18 cellular contexts compared by ENCODE assay signal in the genomic region with DNA sequence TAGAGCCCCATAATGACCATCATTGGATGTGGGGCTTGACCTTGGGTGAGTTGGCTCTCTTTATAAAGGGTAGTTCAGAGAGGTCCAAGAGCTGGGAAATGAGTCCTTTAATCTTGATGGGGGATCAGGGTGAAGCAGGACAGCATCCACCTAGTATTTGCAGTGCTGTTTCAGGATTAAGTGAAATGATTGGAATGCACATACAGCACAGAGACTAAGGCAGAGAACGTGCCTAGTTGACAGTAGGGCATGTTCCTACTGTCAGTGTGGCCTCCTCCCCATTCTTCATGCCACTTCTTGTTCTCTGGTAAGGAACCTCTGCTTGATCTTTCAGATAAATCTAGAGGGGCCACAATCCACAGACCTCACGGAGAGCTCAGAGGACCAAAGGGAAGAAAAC.
"Had no signal": no experiment of that assay in that cellular context is flagged by ENCODE, and none has a peak within 500 bp of the region (broad histone marks: within the 10 kb centered on the region; RNA-seq: fewer than 3 reads in every experiment).

No MANE protein-coding gene starts in this region.

- H3K27ac Mint-ChIP-seq: activated naive CD4-positive, alpha-beta T cell treated with anti-CD3 and anti-CD28 coated beads, Interleukin-2, amount 50 U/mL, for 72 hours; activated T-helper 1 cell treated with anti-CD3 and anti-CD28 coated beads, Interleukin-12 subunit alpha, Interleukin-12 subunit beta, Interleukin-2, Interleukin-4 antibody, amounts not matched to agents 30 ng/mL and 10 ng/mL and 1 ng/mL, durations not matched to agents 14 hours and 24 hours and 36 hours; memory B cell; progenitor cell of endocrine pancreas; T-helper 1 cell treated with Interleukin-12 subunit alpha and Interleukin-12 subunit beta and Interleukin-4 antibody, amounts not matched to agents 30 μg/mL and 1 μg/mL, for 36 hours had no signal

- H3K27me3 ChIP-seq: suprapubic skin, transverse colon had no signal

- H3K36me3 Mint-ChIP-seq: activated naive CD4-positive, alpha-beta T cell treated with anti-CD3 and anti-CD28 coated beads, Interleukin-2, amount 50 U/mL, for 72 hours; memory B cell had no signal

- H3K36me3 ChIP-seq: suprapubic skin, transverse colon had no signal

- H3K4me3 Mint-ChIP-seq: activated T-helper 1 cell treated with anti-CD3 and anti-CD28 coated beads, Interleukin-12 subunit alpha, Interleukin-12 subunit beta, Interleukin-2, Interleukin-4 antibody, amounts not matched to agents 30 ng/mL and 10 ng/mL and 1 ng/mL, durations not matched to agents 14 hours and 24 hours and 36 hours; effector memory CD8-positive, alpha-beta T cell; memory B cell; neural crest cell; stimulated activated naive CD8-positive, alpha-beta T cell treated with anti-CD3 and anti-CD28 coated beads, Interleukin-15, amount 100 ng/mL, for 72 hours; T-helper 1 cell treated with Interleukin-12 subunit alpha and Interleukin-12 subunit beta and Interleukin-4 antibody, amounts not matched to agents 30 μg/mL and 1 μg/mL, for 36 hours had no signal

- H3K27me3 Mint-ChIP-seq: stimulated activated naive CD8-positive, alpha-beta T cell treated with anti-CD3 and anti-CD28 coated beads, Interleukin-15, amount 100 ng/mL, for 72 hours had no signal

- H3K4me3 ChIP-seq: suprapubic skin, transverse colon had no signal

- H3K9me3 Mint-ChIP-seq: activated naive CD4-positive, alpha-beta T cell treated with anti-CD3 and anti-CD28 coated beads, Interleukin-2, amount 50 U/mL, for 72 hours; activated T-helper 1 cell treated with anti-CD3 and anti-CD28 coated beads, Interleukin-12 subunit alpha, Interleukin-12 subunit beta, Interleukin-2, Interleukin-4 antibody, amounts not matched to agents 30 ng/mL and 10 ng/mL and 1 ng/mL, durations not matched to agents 14 hours and 24 hours and 36 hours; effector memory CD8-positive, alpha-beta T cell; memory B cell; stimulated activated naive CD8-positive, alpha-beta T cell treated with anti-CD3 and anti-CD28 coated beads, Interleukin-15, amount 100 ng/mL, for 72 hours; T-helper 1 cell treated with Interleukin-12 subunit alpha and Interleukin-12 subunit beta and Interleukin-4 antibody, amounts not matched to agents 30 μg/mL and 1 μg/mL, for 36 hours had no signal

- H3K27ac ChIP-seq: transverse colon had no signal

- ATAC-seq: activated naive CD4-positive, alpha-beta T cell treated with anti-CD3 and anti-CD28 coated beads, Interleukin-2, amount 50 U/mL, for 72 hours; effector memory CD8-positive, alpha-beta T cell; stimulated activated naive CD8-positive, alpha-beta T cell treated with anti-CD3 and anti-CD28 coated beads, Interleukin-15, amount 100 ng/mL, for 72 hours had no signal

- FAIRE-seq: small intestine had no signal

- DNase-seq: activated CD4-positive, alpha-beta T cell treated with anti-CD3 and anti-CD28 coated beads, Interleukin-2, amount 50 U/mL, for 4 hours; activated gamma-delta T cell treated with Interleukin-2 at 50 U/mL for 16 hours; activated T-cell treated with anti-CD3 and anti-CD28 coated beads for 4 hours; amniotic stem cell; effector memory CD8-positive, alpha-beta T cell; foreskin melanocyte; small intestine; stimulated activated CD4-positive, alpha-beta T cell treated with anti-CD3 and anti-CD28 coated beads, Interleukin-15, amount 100 ng/mL, for 24 hours; stimulated activated CD4-positive, alpha-beta T cell treated with anti-CD3 and anti-CD28 coated beads, Interleukin-2, amount 100 ng/mL, for 48 hours; stimulated activated naive CD8-positive, alpha-beta T cell treated with anti-CD3 and anti-CD28 coated beads, Interleukin-15, amount 100 ng/mL, for 72 hours; transverse colon had no signal

- H3K9me3 ChIP-seq: suprapubic skin, transverse colon had no signal
